In the genomic region with DNA sequence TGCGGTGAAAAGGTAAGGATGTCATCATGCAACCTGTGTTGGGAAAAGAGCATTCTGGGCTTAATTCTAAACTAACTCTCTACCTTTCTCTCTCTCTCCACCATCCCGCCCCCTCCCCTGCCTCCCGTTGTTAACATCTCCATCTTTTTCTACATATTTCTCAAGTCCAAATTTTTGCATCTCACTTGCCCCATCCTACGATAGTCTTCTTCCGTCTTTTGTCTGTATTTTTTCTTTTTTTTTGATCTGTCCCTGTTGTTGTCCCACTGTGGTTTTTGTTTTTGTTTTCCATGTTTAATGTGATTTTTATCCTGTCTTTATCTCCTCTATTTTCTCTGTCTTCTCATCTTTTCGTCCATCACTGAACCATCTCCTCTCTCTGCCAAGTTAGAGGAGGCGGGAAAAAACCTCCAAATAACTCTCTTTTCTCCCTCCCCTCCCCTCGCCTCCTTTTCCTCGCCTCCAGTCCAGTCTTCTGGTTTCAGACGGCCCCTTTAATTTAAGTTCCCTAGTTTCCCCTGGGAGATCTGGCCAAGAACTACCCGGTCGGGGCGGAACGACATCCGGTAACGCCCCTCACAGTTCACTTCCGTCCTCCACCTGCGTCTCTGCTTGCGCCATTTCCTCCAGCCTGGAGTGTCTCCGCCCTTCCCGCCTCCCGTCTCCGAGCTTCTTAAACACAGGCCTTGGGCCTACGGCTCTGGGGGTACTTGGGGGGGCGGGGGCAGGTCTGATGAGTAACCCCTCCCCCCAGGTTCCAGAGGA, we compare ENCODE assay signal across 8 cellular contexts. TPM values are rescaled to one million over a fixed set of nuclear protein-coding genes. Genes with fewer than 3 reads are reported as not detected.
A peak's percentile ranks its signal among the peaks of the same experiment; 100 is the strongest.
DNase-seq lines count a peak whose midpoint lies in the region; ATAC-seq and TF ChIP-seq lines count a peak whose summit lies in the region.

A gene with protein sequence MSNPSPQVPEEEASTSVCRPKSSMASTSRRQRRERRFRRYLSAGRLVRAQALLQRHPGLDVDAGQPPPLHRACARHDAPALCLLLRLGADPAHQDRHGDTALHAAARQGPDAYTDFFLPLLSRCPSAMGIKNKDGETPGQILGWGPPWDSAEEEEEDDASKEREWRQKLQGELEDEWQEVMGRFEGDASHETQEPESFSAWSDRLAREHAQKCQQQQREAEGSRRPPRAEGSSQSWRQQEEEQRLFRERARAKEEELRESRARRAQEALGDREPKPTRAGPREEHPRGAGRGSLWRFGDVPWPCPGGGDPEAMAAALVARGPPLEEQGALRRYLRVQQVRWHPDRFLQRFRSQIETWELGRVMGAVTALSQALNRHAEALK (plus strand): TSS at position 647 of the 765 bp plus-strand sequence. CDS start 87 bp downstream, at position 734.

- H3K27me3 ChIP-seq in HCT116 (ENCODE audit: insufficient read depth, low read length) = no peaks in the 10 kb centered on the region

- TF ChIP-seq POLR2A in HCT116 (IDR thresholded peaks at IDR 0.05; ENCODE audit: borderline replicate concordance, extremely low read depth, insufficient read depth, insufficient read length) = peak; percentile 37

- peaks cover 4 to 13% of the 10 kb centered on the region in 2 experiments; a peak in 2 of 4 replicates for H3K36me3 ChIP-seq in HCT116 (ENCODE audit: control insufficient read depth in 1 of 2, insufficient read depth in 2 of 2, low read length in 2 of 2)

- ATAC-seq in HCT116 = peak; percentile 78
- ATAC-seq in SK-N-SH treated with all-trans-retinoic acid at 6 μM for 48 hours = peak; percentile 92

- peak within 1 kb of the TSS; percentile 87 for H3K4me2 ChIP-seq in HCT116 (ENCODE audit: low read length)

- CTCF ChIA-PET in HCT116 (lab: Charles Lee) = interaction anchor here (0.6 to 5.0 kb wide), 5 partner anchors 41 to 405 kb away, joined by 3 to 78 read pairs (median 5); a partner anchor contains a TSS

- H3K9ac ChIP-seq in HCT116 (ENCODE audit: low read length) = peak within 1 kb of the TSS; percentile 86

- peaks cover 19 to 30% of the 10 kb centered on the region in 2 experiments for H3K4me1 ChIP-seq in HCT116 (ENCODE audit: control insufficient read depth in 1 of 2, insufficient read depth in 2 of 2, low read length in 2 of 2)

- intact Hi-C loops in HCT116 (cut with micrococcal nuclease) = loop anchor here (1.0 to 10.0 kb wide), 7 partner anchors 51 to 288 kb away; a partner anchor contains a TSS

- H3K4me3 ChIP-seq in HCT116 (replicated peaks in 1 of 2; ENCODE audit: low read depth in 1 of 2, low read length in 2 of 2) = peak within 1 kb of the TSS; percentile 51 to 67

- DNase-seq in EH (ENCODE audit: low read depth) = peak; percentile 98
- peak; percentile 97 for DNase-seq in HCT116 (ENCODE audit: low read depth, low spot score)
- DNase-seq in NCI-H1048 (lab: John Stamatoyannopoulos, UW) = peak; percentile 92
- peak; percentile 90 for DNase-seq in activated naive CD4-positive, alpha-beta T cell treated with anti-CD3 and anti-CD28 coated beads, Interleukin-2, amount 50 U/mL, for 16 hours
- peak; percentile 90 for DNase-seq in germinal center (ENCODE audit: low spot score)
- peak; percentile 89 for DNase-seq in non-pigmented ciliary epithelial cell (ENCODE audit: low read depth)
- DNase-seq in substantia nigra (lab: John Stamatoyannopoulos, UW) = peak; percentile 54 to 98 (median 94)

- no peaks in the 10 kb centered on the region for H3K9me2 ChIP-seq in HCT116 (ENCODE audit: insufficient read depth)

- H3K79me2 ChIP-seq in HCT116 (ENCODE audit: insufficient read depth, low read length) = peaks cover 23% of the 10 kb centered on the region

- RAD21 ChIA-PET in HCT116 (lab: Charles Lee; ENCODE audit: low non-redundant PET in 1 of 2, low total read pairs in 2 of 2, uncharacterized antibody in 2 of 2, unreplicated experiment in 2 of 2) = interaction anchor here (0.5 to 2.1 kb wide), 5 partner anchors 37 to 117 kb away, joined by 3 to 11 read pairs (median 3); a partner anchor contains a TSS

- no peaks in the 10 kb centered on the region for H4K20me1 ChIP-seq in HCT116 (ENCODE audit: insufficient read depth)

- no peak for TF ChIP-seq RAD21 in HCT116 (IDR thresholded peaks at IDR 0.05; ENCODE audit: low read depth)

- H3K27ac ChIP-seq in HCT116 (ENCODE audit: low read depth, low read length) = peak within 1 kb of the TSS; percentile 50
- peak within 1 kb of the TSS; percentile 90 for H3K27ac ChIP-seq in substantia nigra (ENCODE audit: low read depth, low read length, poor library complexity, severe bottlenecking)

- BruUV-seq in HCT116 (replicated peaks; lab: Mats Ljungman, UMichigan) = no TSS peak

- POLR2A ChIA-PET in HCT116 (lab: Charles Lee) = interaction anchor here (0.6 to 2.6 kb wide), 9 partner anchors 35 to 284 kb away, joined by 3 to 9 read pairs (median 4); a partner anchor contains a TSS

- no peak within 1 kb of the TSS for H2AFZ ChIP-seq in HCT116 (ENCODE audit: low read depth, low read length, poor library complexity, severe bottlenecking)

- no peaks in the 10 kb centered on the region for H3K9me3 ChIP-seq in HCT116 (ENCODE audit: control insufficient read depth in 1 of 2, insufficient read depth in 1 of 2, low read depth in 1 of 2, low read length in 2 of 2)

- TF ChIP-seq CTCF in HCT116 (IDR thresholded peaks at IDR 0.05 in 2 of 3, conservative IDR thresholded peaks at IDR 0.05 in 1 of 3; ENCODE audit: borderline replicate concordance in 1 of 3, insufficient read depth in 1 of 3, low read depth in 2 of 3, low read length in 2 of 3) = no peak

TF ChIP-seq in HCT116, 20 proteins besides CTCF, POLR2A, EP300 and RAD21 (continues in another document):
- TF ChIP-seq FOSL1 (IDR thresholded peaks at IDR 0.05; ENCODE audit: low read depth) = no peak
- peak; percentile 69 for TF ChIP-seq ZFX (IDR thresholded peaks at IDR 0.05)
- no peak for TF ChIP-seq CEBPB (IDR thresholded peaks at IDR 0.05; ENCODE audit: low read depth)
- TF ChIP-seq EZH2phosphoT487 (IDR thresholded peaks at IDR 0.05; ENCODE audit: borderline replicate concordance) = no peak
- TF ChIP-seq POLR2AphosphoS5 (IDR thresholded peaks at IDR 0.05; ENCODE audit: low read depth, low read length) = peak; percentile 84
- TF ChIP-seq, protein P1, sequence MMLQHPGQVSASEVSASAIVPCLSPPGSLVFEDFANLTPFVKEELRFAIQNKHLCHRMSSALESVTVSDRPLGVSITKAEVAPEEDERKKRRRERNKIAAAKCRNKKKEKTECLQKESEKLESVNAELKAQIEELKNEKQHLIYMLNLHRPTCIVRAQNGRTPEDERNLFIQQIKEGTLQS (IDR thresholded peaks at IDR 0.05) = no peak
- TF ChIP-seq JUND (IDR thresholded peaks at IDR 0.05) = no peak
- TF ChIP-seq SRF (IDR thresholded peaks at IDR 0.05; ENCODE audit: low read depth) = no peak
- peak; percentile 70 for TF ChIP-seq YY1 (IDR thresholded peaks at IDR 0.05; ENCODE audit: extremely low read depth, insufficient replicate concordance, low read depth, low read length)
- TF ChIP-seq SP1 (IDR thresholded peaks at IDR 0.05; ENCODE audit: low read depth) = no peak
- TF ChIP-seq, protein P2, sequence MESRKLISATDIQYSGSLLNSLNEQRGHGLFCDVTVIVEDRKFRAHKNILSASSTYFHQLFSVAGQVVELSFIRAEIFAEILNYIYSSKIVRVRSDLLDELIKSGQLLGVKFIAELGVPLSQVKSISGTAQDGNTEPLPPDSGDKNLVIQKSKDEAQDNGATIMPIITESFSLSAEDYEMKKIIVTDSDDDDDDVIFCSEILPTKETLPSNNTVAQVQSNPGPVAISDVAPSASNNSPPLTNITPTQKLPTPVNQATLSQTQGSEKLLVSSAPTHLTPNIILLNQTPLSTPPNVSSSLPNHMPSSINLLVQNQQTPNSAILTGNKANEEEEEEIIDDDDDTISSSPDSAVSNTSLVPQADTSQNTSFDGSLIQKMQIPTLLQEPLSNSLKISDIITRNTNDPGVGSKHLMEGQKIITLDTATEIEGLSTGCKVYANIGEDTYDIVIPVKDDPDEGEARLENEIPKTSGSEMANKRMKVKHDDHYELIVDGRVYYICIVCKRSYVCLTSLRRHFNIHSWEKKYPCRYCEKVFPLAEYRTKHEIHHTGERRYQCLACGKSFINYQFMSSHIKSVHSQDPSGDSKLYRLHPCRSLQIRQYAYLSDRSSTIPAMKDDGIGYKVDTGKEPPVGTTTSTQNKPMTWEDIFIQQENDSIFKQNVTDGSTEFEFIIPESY (IDR thresholded peaks at IDR 0.05; ENCODE audit: extremely low read depth, insufficient replicate concordance, low read length) = no peak

TF ChIP-seq in SK-N-SH treated with all-trans-retinoic acid at 6 μM for 48 hours, 23 proteins besides CTCF, POLR2A, EP300 and RAD21 (continues in another document):
- TF ChIP-seq, protein P3, sequence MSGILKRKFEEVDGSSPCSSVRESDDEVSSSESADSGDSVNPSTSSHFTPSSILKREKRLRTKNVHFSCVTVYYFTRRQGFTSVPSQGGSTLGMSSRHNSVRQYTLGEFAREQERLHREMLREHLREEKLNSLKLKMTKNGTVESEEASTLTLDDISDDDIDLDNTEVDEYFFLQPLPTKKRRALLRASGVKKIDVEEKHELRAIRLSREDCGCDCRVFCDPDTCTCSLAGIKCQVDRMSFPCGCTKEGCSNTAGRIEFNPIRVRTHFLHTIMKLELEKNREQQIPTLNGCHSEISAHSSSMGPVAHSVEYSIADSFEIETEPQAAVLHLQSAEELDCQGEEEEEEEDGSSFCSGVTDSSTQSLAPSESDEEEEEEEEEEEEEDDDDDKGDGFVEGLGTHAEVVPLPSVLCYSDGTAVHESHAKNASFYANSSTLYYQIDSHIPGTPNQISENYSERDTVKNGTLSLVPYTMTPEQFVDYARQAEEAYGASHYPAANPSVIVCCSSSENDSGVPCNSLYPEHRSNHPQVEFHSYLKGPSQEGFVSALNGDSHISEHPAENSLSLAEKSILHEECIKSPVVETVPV (CRISPR knock-in tag; IDR thresholded peaks at IDR 0.05) = no peak

RNA-seq across cellular contexts. Expression of the gene that starts here (rescaled TPM):
- total RNA-seq in HCT116 (2021; ENCODE audit: unreplicated experiment) = 26.6 TPM
- polyA plus RNA-seq in HCT116 (2012) = 25.2 and 30.4 TPM in 2 replicates

Comparison
In these comparisons a context has a peak if more than half of its experiments do, and no peak if none do; other contexts are left out.
1. Peak in every context shown above with its lines: DNase-seq, ATAC-seq, H3K4me3 ChIP-seq and H3K27ac ChIP-seq.